35 cellular contexts compared by ENCODE assay signal in the genomic region with DNA sequence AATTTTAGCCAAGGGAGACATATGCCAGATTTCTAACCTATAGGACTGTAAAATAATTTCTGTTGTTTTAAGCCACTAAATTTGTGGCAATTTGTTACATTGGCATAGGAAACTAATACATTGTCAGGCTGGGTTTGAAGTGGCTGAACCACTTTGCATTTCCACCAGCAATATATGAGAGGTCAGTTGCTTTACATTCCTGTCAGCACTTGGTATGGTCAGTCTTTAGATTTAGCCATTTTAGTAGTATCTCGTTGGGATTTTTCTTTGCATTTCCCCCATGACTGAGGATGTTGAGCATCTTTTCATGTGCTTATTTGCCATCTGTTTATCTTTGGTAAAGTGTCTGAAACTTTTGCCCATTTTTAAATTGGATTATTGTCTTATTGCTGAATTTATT. TPM values are rescaled to one million over a fixed set of nuclear protein-coding genes. Genes with fewer than 3 reads are reported as not detected.
"Had no signal": no experiment of that assay in that cellular context is flagged by ENCODE, and none has a peak within 500 bp of the region (broad histone marks: within the 10 kb centered on the region; RNA-seq: fewer than 3 reads in every experiment).

No MANE protein-coding gene starts in this region.

- H3K27ac ChIP-seq: Peyer's patch, SJSA1, WERI-Rb-1 had no signal

- DNase-seq: activated CD4-positive, alpha-beta memory T cell treated with anti-CD3 and anti-CD28 coated beads, Interleukin-2, amount 10 ng/mL, durations not matched to agents 7 days and 5 days; activated CD4-positive, alpha-beta T cell treated with anti-CD3 and anti-CD28 coated beads for 1 hour; activated CD4-positive, alpha-beta T cell treated with anti-CD3 and anti-CD28 coated beads for 48 hours; activated CD4-positive, CD25-positive, alpha-beta regulatory T cell; activated CD8-positive, alpha-beta memory T cell treated with anti-CD3 and anti-CD28 coated beads for 24 hours; activated CD8-positive, alpha-beta memory T cell treated with anti-CD3 and anti-CD28 coated beads, Interleukin-2, amount 10 ng/mL, durations not matched to agents 7 days and 5 days; activated CD8-positive, alpha-beta memory T cell treated with anti-CD3 and anti-CD28 coated beads, Interleukin-2, amount 50 U/mL, for 48 hours; activated effector memory CD4-positive, alpha-beta T cell treated with Interleukin-2 at 50 U/mL for 16 hours; activated naive CD4-positive, alpha-beta T cell treated with anti-CD3 and anti-CD28 coated beads, Interleukin-2, amount 10 ng/mL, durations not matched to agents 7 days and 5 days; activated naive CD8-positive, alpha-beta T cell treated with anti-CD3 and anti-CD28 coated beads, Interleukin-2, amount 50 U/mL, for 24 hours; activated T-cell treated with anti-CD3 and anti-CD28 coated beads, Interleukin-2, amount 50 U/mL, for 48 hours; anterior cingulate cortex; central memory CD4-positive, alpha-beta T cell; Karpas-422; MM.1S; MV-4-11; NCI-H1092; NCI-H1436 treated with DMSO at 0.1 percent for 48 hours; NCI-H1694 treated with DMSO at 0.1 percent for 48 hours; NCI-H2029; NCI-H2171; NCI-H510A; NCI-H526; NCI-H748 treated with DMSO at 0.1 percent for 48 hours; NK-92 treated with Interleukin-12 subunit alpha and Interleukin-12 subunit beta, amount 100 ng/mL, for 24 hours; OCI-M1; Peyer's patch; RPMI8226; SHP77 treated with DMSO at 0.1 percent for 48 hours; SK-N-SH; T-helper 17 cell; WERI-Rb-1 had no signal

- H3K36me3 ChIP-seq: Peyer's patch, WERI-Rb-1 had no signal

- H3K27ac Mint-ChIP-seq: activated CD4-positive, alpha-beta memory T cell treated with anti-CD3 and anti-CD28 coated beads, Interleukin-2, amount 10 ng/mL, durations not matched to agents 7 days and 5 days; activated CD8-positive, alpha-beta memory T cell treated with anti-CD3 and anti-CD28 coated beads, Interleukin-2, amount 10 ng/mL, durations not matched to agents 7 days and 5 days; activated naive CD4-positive, alpha-beta T cell treated with anti-CD3 and anti-CD28 coated beads, Interleukin-2, amount 10 ng/mL, durations not matched to agents 7 days and 5 days; activated naive CD8-positive, alpha-beta T cell; activated naive CD8-positive, alpha-beta T cell treated with anti-CD3 and anti-CD28 coated beads, Interleukin-2, amount 50 U/mL, for 24 hours; T-helper 17 cell had no signal

- H3K9me3 Mint-ChIP-seq: activated CD4-positive, alpha-beta memory T cell treated with anti-CD3 and anti-CD28 coated beads, Interleukin-2, amount 10 ng/mL, durations not matched to agents 7 days and 5 days; activated naive CD4-positive, alpha-beta T cell treated with anti-CD3 and anti-CD28 coated beads, Interleukin-2, amount 10 ng/mL, durations not matched to agents 7 days and 5 days; activated naive CD8-positive, alpha-beta T cell treated with anti-CD3 and anti-CD28 coated beads, Interleukin-2, amount 50 U/mL, for 24 hours; brain had no signal

- H3K4me3 ChIP-seq: Peyer's patch, SJSA1 had no signal

- H3K9me3 ChIP-seq: Peyer's patch, SJSA1, SK-N-SH had no signal

- H3K36me3 Mint-ChIP-seq: activated naive CD4-positive, alpha-beta T cell treated with anti-CD3 and anti-CD28 coated beads, Interleukin-2, amount 10 ng/mL, durations not matched to agents 7 days and 5 days; activated naive CD8-positive, alpha-beta T cell; brain had no signal

- H3K4me3 Mint-ChIP-seq: activated CD4-positive, alpha-beta memory T cell treated with anti-CD3 and anti-CD28 coated beads, Interleukin-2, amount 10 ng/mL, durations not matched to agents 7 days and 5 days; activated CD8-positive, alpha-beta memory T cell treated with anti-CD3 and anti-CD28 coated beads, Interleukin-2, amount 10 ng/mL, durations not matched to agents 7 days and 5 days; activated naive CD4-positive, alpha-beta T cell treated with anti-CD3 and anti-CD28 coated beads, Interleukin-2, amount 10 ng/mL, durations not matched to agents 7 days and 5 days; activated naive CD8-positive, alpha-beta T cell; activated naive CD8-positive, alpha-beta T cell treated with anti-CD3 and anti-CD28 coated beads, Interleukin-2, amount 50 U/mL, for 24 hours; T-helper 17 cell had no signal

- ATAC-seq: activated CD8-positive, alpha-beta memory T cell treated with anti-CD3 and anti-CD28 coated beads, Interleukin-2, amount 10 ng/mL, durations not matched to agents 7 days and 5 days; activated naive CD8-positive, alpha-beta T cell treated with anti-CD3 and anti-CD28 coated beads, Interleukin-2, amount 50 U/mL, for 24 hours; T-helper 17 cell had no signal

- H3K27me3 Mint-ChIP-seq: activated naive CD8-positive, alpha-beta T cell; T-helper 17 cell had no signal

- H3K27me3 ChIP-seq: Peyer's patch, SJSA1 had no signal

RNA-seq across cellular contexts. Expression of gene GARIN2, which starts 55.9 kb away (rescaled TPM):
- total RNA-seq: activated CD4-positive, alpha-beta memory T cell treated with anti-CD3 and anti-CD28 coated beads, Interleukin-2, amount 10 ng/mL, durations not matched to agents 7 days and 5 days; activated CD8-positive, alpha-beta memory T cell treated with anti-CD3 and anti-CD28 coated beads, Interleukin-2, amount 10 ng/mL, durations not matched to agents 7 days and 5 days; SJSA1; T-helper 17 cell had no signal
